1 cellular context compared by ENCODE assay signal in the genomic region with DNA sequence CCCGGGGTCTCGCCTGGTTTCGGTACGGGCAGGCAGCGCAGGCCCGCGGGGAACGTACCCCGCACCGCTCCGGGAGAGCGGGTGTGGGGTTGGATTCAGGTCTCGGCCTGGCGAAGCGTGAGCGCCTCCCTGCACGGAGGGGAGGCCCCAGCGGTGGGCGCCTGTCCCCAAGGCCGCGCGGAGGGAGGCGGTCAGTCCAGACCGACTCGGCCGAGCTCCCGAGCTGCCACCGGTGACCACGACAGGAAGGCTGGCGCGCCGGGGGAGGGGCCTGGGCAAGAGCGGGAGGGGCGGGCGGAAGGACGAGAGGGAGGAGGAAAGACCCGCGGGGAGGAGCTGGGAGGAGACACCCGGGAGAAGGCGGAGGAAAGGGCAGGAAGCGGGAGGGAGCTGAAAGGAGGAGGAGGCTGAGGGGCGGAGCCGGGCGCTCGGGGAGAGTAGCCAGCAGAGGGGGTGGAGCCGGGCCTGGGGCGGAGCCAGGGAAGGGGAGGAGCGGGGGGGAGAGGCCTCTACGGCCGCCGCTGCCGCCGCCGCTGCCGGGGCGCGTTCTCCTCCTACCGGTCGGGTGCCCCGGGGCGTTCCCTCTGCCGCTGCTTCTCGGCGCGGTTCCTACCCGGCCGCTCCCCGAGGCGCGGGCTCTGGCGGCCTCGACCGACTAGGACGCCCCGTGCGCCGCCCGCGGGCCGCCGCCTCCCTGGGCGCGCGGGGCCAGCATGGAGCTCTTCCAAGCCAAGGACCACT.
TF ChIP-seq lines count a peak whose summit lies in the region.

TSS of gene INPP5F (plus strand) at position 501 of the 741 bp plus-strand sequence. CDS start at position 714, 213 bp downstream.

TF ChIP-seq in HCT116, 20 proteins besides CTCF, POLR2A, EP300 and RAD21 (continued from another document):
- TF ChIP-seq, protein P1, sequence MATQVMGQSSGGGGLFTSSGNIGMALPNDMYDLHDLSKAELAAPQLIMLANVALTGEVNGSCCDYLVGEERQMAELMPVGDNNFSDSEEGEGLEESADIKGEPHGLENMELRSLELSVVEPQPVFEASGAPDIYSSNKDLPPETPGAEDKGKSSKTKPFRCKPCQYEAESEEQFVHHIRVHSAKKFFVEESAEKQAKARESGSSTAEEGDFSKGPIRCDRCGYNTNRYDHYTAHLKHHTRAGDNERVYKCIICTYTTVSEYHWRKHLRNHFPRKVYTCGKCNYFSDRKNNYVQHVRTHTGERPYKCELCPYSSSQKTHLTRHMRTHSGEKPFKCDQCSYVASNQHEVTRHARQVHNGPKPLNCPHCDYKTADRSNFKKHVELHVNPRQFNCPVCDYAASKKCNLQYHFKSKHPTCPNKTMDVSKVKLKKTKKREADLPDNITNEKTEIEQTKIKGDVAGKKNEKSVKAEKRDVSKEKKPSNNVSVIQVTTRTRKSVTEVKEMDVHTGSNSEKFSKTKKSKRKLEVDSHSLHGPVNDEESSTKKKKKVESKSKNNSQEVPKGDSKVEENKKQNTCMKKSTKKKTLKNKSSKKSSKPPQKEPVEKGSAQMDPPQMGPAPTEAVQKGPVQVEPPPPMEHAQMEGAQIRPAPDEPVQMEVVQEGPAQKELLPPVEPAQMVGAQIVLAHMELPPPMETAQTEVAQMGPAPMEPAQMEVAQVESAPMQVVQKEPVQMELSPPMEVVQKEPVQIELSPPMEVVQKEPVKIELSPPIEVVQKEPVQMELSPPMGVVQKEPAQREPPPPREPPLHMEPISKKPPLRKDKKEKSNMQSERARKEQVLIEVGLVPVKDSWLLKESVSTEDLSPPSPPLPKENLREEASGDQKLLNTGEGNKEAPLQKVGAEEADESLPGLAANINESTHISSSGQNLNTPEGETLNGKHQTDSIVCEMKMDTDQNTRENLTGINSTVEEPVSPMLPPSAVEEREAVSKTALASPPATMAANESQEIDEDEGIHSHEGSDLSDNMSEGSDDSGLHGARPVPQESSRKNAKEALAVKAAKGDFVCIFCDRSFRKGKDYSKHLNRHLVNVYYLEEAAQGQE (IDR thresholded peaks at IDR 0.05; ENCODE audit: low read depth): no peak
- TF ChIP-seq ZBTB33 (IDR thresholded peaks at IDR 0.05; ENCODE audit: extremely low read depth, insufficient replicate concordance, low read length) (peak; percentile 47), EZH2 (IDR thresholded peaks at IDR 0.05) (no peak), YY1 (IDR thresholded peaks at IDR 0.05; ENCODE audit: extremely low read depth, insufficient replicate concordance, low read depth, low read length) (peak; percentile 42), FOSL1 (IDR thresholded peaks at IDR 0.05; ENCODE audit: low read depth) (no peak), SIN3A (IDR thresholded peaks at IDR 0.05; ENCODE audit: low read depth) (peak; percentile 74), MAX (IDR thresholded peaks at IDR 0.05) (peak; percentile 70), POLR2AphosphoS5 (IDR thresholded peaks at IDR 0.05; ENCODE audit: low read depth, low read length) (peak; percentile 94), EZH2phosphoT487 (IDR thresholded peaks at IDR 0.05; ENCODE audit: borderline replicate concordance) (no peak), CBX3 (IDR thresholded peaks at IDR 0.05; ENCODE audit: low read depth) (0 out of 2 replicates have a peak, but pooled peaks have one; percentile 21)
